ENCODE assay signal across 18 cellular contexts in genomic region chr12:28869197-28869596, GRCh38.
DNase-seq lines count a peak whose midpoint lies in the region; ATAC-seq and TF ChIP-seq lines count a peak whose summit lies in the region.
"Had no signal": no experiment of that assay in that cellular context is flagged by ENCODE, and none has a peak within 500 bp of the region (broad histone marks: within the 10 kb centered on the region; RNA-seq: fewer than 3 reads in every experiment).

No MANE protein-coding gene starts in this region.

- H3K4me3 Mint-ChIP-seq in glutamatergic neuron (ENCODE audit: unreplicated experiment) = no peak overlapping the region
- H3K4me3 Mint-ChIP-seq in stimulated activated naive CD8-positive, alpha-beta T cell treated with anti-CD3 and anti-CD28 coated beads, Interleukin-15, amount 100 ng/mL, for 72 hours = no peak overlapping the region
- H3K4me3 Mint-ChIP-seq: central memory CD8-positive, alpha-beta T cell had no signal

- no peaks in the 10 kb centered on the region for H3K27me3 Mint-ChIP-seq in glutamatergic neuron (ENCODE audit: unreplicated experiment)
- peaks cover 14% of the 10 kb centered on the region for H3K27me3 Mint-ChIP-seq in stimulated activated naive CD8-positive, alpha-beta T cell treated with anti-CD3 and anti-CD28 coated beads, Interleukin-15, amount 100 ng/mL, for 72 hours

- no peaks in the 10 kb centered on the region for H3K9me3 Mint-ChIP-seq in glutamatergic neuron (ENCODE audit: unreplicated experiment)
- H3K9me3 Mint-ChIP-seq in stimulated activated naive CD8-positive, alpha-beta T cell treated with anti-CD3 and anti-CD28 coated beads, Interleukin-15, amount 100 ng/mL, for 72 hours = peaks cover 0 to 2% of the 10 kb centered on the region in 2 donors

- TF ChIP-seq CTCF in foreskin fibroblast (IDR thresholded peaks at IDR 0.05; ENCODE audit: low read depth, low read length) = no peak
- no peak for TF ChIP-seq CTCF in retinal pigment epithelial cell (conservative IDR thresholded peaks at IDR 0.05; ENCODE audit: low read depth, low read length)
- no peak for TF ChIP-seq CTCF in glutamatergic neuron (IDR thresholded peaks at IDR 0.05; ENCODE audit: partially characterized antibody, unreplicated experiment)

- no peaks in the 10 kb centered on the region for H3K36me3 Mint-ChIP-seq in glutamatergic neuron (ENCODE audit: unreplicated experiment)

- no peaks in the 10 kb centered on the region for H3K4me1 Mint-ChIP-seq in glutamatergic neuron (ENCODE audit: low read depth, unreplicated experiment)
- no peaks in the 10 kb centered on the region for H3K4me1 Mint-ChIP-seq in stimulated activated naive CD8-positive, alpha-beta T cell treated with anti-CD3 and anti-CD28 coated beads, Interleukin-15, amount 100 ng/mL, for 72 hours
- H3K4me1 Mint-ChIP-seq: central memory CD8-positive, alpha-beta T cell had no signal

- peak; percentile 5 for DNase-seq in GM04504 (ENCODE audit: low read depth)
- DNase-seq in T1000 (lab: John Stamatoyannopoulos, UW) = peak; percentile 39
- peak; percentile 40 to 69 for DNase-seq in foreskin fibroblast
- DNase-seq in retinal pigment epithelial cell (ENCODE audit: low read depth) = peak; percentile 17
- no peak for DNase-seq in glutamatergic neuron
- no peak for DNase-seq in stimulated activated naive CD8-positive, alpha-beta T cell treated with anti-CD3 and anti-CD28 coated beads, Interleukin-15, amount 100 ng/mL, for 72 hours
- DNase-seq: C1 segment of cervical spinal cord; DND-41; NCI-H2107; NK-92 treated with Interleukin-12 subunit alpha and Interleukin-12 subunit beta, amount 100 ng/mL, for 24 hours; posterior cingulate gyrus; SJCRH30; stimulated activated CD8-positive, alpha-beta memory T cell treated with anti-CD3 and anti-CD28 coated beads, Interleukin-4, amount 100 ng/mL, for 48 hours; uterus; WERI-Rb-1 had no signal

- no peak for ATAC-seq in GM18907 (IDR thresholded peaks at IDR 0.05; ENCODE audit: unreplicated experiment)
- ATAC-seq in GM21786 (IDR thresholded peaks at IDR 0.05; ENCODE audit: unreplicated experiment) = no peak
- ATAC-seq in stimulated activated naive CD8-positive, alpha-beta T cell treated with anti-CD3 and anti-CD28 coated beads, Interleukin-15, amount 100 ng/mL, for 72 hours = no peak

- H3K4me3 ChIP-seq in foreskin fibroblast (ENCODE audit: low read depth in 1 of 2, low read length in 2 of 2) = no peak overlapping the region
- H3K4me3 ChIP-seq in retinal pigment epithelial cell (ENCODE audit: low read length) = no peak overlapping the region
- H3K4me3 ChIP-seq: SJCRH30, uterus had no signal

- no peak overlapping the region for H3K27ac Mint-ChIP-seq in glutamatergic neuron (ENCODE audit: unreplicated experiment)
- H3K27ac Mint-ChIP-seq in stimulated activated naive CD8-positive, alpha-beta T cell treated with anti-CD3 and anti-CD28 coated beads, Interleukin-15, amount 100 ng/mL, for 72 hours = no peak overlapping the region

Comparison
In these comparisons a context has a peak if more than half of its experiments do, and no peak if none do; other contexts are left out.
1. DNase-seq: peak in GM04504 (single experiment), T1000 (single experiment), foreskin fibroblast (2 of 2) and retinal pigment epithelial cell (single experiment); none in glutamatergic neuron (single experiment) and stimulated activated naive CD8-positive, alpha-beta T cell treated with anti-CD3 and anti-CD28 coated beads, Interleukin-15, amount 100 ng/mL, for 72 hours (0 of 2).